ENCODE assay signal across 15 cellular contexts in the genomic region with DNA sequence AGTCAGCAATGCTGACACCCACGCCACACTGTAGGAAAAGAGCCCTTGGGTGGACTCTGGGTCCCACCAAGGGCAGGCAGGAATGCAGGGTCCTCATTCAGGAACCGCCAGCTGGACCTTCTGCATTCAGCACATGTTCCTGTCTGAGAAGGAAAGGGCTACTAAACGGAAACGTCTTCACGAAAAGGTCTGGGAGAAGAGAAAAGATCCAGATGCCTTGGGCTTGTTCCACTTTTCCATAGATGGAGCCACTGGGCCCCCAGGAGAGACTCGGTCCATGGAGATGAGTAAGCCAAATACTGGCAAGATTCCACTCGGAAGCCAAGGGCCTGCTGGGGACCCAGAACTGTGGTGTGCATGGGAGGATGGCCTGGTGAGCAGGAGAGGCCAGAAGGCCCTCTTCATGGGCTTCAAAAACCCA. TPM values are rescaled to one million over a fixed set of nuclear protein-coding genes. Genes with fewer than 3 reads are reported as not detected.
A peak's percentile ranks its signal among the peaks of the same experiment; 100 is the strongest.
DNase-seq lines count a peak whose midpoint lies in the region; ATAC-seq, FAIRE-seq and TF ChIP-seq lines count a peak whose summit lies in the region.
"Had no signal": no experiment of that assay in that cellular context is flagged by ENCODE, and none has a peak within 500 bp of the region (broad histone marks: within the 10 kb centered on the region; RNA-seq: fewer than 3 reads in every experiment).

No MANE protein-coding gene starts in this region.

- no peak overlapping the region for H3K27ac ChIP-seq in neuronal stem cell (replicated peaks; ENCODE audit: low read length)
- H3K27ac ChIP-seq: BLaER1 treated with 17β-estradiol and CSF1 and Interleukin-3, amounts not matched to agents 10 nM and 100 nM; dorsolateral prefrontal cortex had no signal

- H3K9me3 ChIP-seq in neuronal stem cell (replicated peaks in 1 of 2; ENCODE audit: control insufficient read depth in 2 of 2, insufficient read depth in 1 of 2, low read depth in 1 of 2, low read length in 2 of 2), result no peaks in the 10 kb centered on the region
- H3K9me3 ChIP-seq: BLaER1 treated with 17β-estradiol and CSF1 and Interleukin-3, amounts not matched to agents 10 nM and 100 nM had no signal

- H3K4me1 ChIP-seq in neuronal stem cell (ENCODE audit: control insufficient read depth in 2 of 2, insufficient read depth in 1 of 2, low read depth in 1 of 2, low read length in 2 of 2), result peaks cover 7 to 11% of the 10 kb centered on the region in 2 donors
- H3K4me1 ChIP-seq: BLaER1 treated with 17β-estradiol and CSF1 and Interleukin-3, amounts not matched to agents 10 nM and 100 nM had no signal

- no peak overlapping the region for H2BK120ac ChIP-seq in neuronal stem cell (ENCODE audit: low read depth, low read length)

- H3K36me3 ChIP-seq in neuronal stem cell (replicated peaks in 1 of 2; ENCODE audit: control insufficient read depth in 2 of 2, insufficient read depth in 2 of 2, low read length in 2 of 2), result peaks cover 0 to 9% of the 10 kb centered on the region in 2 donors

- no peak overlapping the region for H2AFZ ChIP-seq in neuronal stem cell (ENCODE audit: low read length)

- H2BK15ac ChIP-seq in neuronal stem cell (ENCODE audit: low read length), result no peak overlapping the region

- DNase-seq in AG09309 (ENCODE audit: low read depth) (no peak), RCC 7860 (ENCODE audit: low spot score) (peak; percentile 47), fibroblast of the aortic adventitia (ENCODE audit: low read depth) (peak; percentile 85), neuronal stem cell (ENCODE audit: low spot score) (no peak), NCI-H1092 treated with DMSO at 0.1 percent for 48 hours (lab: John Stamatoyannopoulos, UW) (no peak)
- DNase-seq: activated CD4-positive, alpha-beta T cell treated with anti-CD3 and anti-CD28 coated beads, Interleukin-2, amount 50 U/mL, for 4 hours; activated naive CD4-positive, alpha-beta T cell; dorsolateral prefrontal cortex; GDM1; NCI-H1930; T-helper 1 cell had no signal

- peak overlapping the region; percentile 64 for H3K14ac ChIP-seq in neuronal stem cell (ENCODE audit: low read length)

- no peak overlapping the region for H3K4me3 ChIP-seq in AG09309 (ENCODE audit: control insufficient read depth, low read depth, low read length)
- H3K4me3 ChIP-seq in fibroblast of the aortic adventitia (ENCODE audit: low read depth, low read length), result no peak overlapping the region
- H3K4me3 ChIP-seq in neuronal stem cell (ENCODE audit: low read length in 2 of 2), result no peak overlapping the region
- H3K4me3 ChIP-seq: BLaER1 treated with 17β-estradiol and CSF1 and Interleukin-3, amounts not matched to agents 10 nM and 100 nM; dorsolateral prefrontal cortex had no signal

- ATAC-seq in GM18517 (IDR thresholded peaks at IDR 0.05; ENCODE audit: unreplicated experiment) (no peak), GM18909 (IDR thresholded peaks at IDR 0.05; ENCODE audit: poor library complexity, unreplicated experiment) (no peak), GM18511 (IDR thresholded peaks at IDR 0.05; ENCODE audit: unreplicated experiment) (no peak)

- no peak overlapping the region for H4K91ac ChIP-seq in neuronal stem cell (ENCODE audit: low read depth, low read length, poor library complexity)

- no peak overlapping the region for H3K9ac ChIP-seq in neuronal stem cell (ENCODE audit: low read depth, low read length, poor library complexity)
- H3K9ac ChIP-seq: BLaER1 treated with 17β-estradiol and CSF1 and Interleukin-3, amounts not matched to agents 10 nM and 100 nM had no signal

- H3K4ac ChIP-seq in neuronal stem cell (ENCODE audit: low read length), result no peak overlapping the region

- H3K79me1 ChIP-seq in neuronal stem cell (ENCODE audit: low read depth, low read length), result no peaks in the 10 kb centered on the region

- no peaks in the 10 kb centered on the region for H3K27me3 ChIP-seq in neuronal stem cell (ENCODE audit: control insufficient read depth in 3 of 3, insufficient read depth in 3 of 3, low read depth in 1 of 3, low read length in 3 of 3)
- H3K27me3 ChIP-seq: BLaER1 treated with 17β-estradiol and CSF1 and Interleukin-3, amounts not matched to agents 10 nM and 100 nM; dorsolateral prefrontal cortex had no signal

- H2BK5ac ChIP-seq in neuronal stem cell (ENCODE audit: low read length), result no peak overlapping the region

- no CpG with 5 or more reads among the region's 7 CpGs for WGBS in neuronal stem cell (ENCODE audit: extremely low coverage in 2 of 2, insufficient read length in 2 of 2, insufficient replicate concordance in 1 of 2), 2 donors

- H2BK12ac ChIP-seq in neuronal stem cell (ENCODE audit: low read length), result no peak overlapping the region

- no peak overlapping the region for H4K8ac ChIP-seq in neuronal stem cell (ENCODE audit: low read depth, low read length)

- no peak overlapping the region for H2AK5ac ChIP-seq in neuronal stem cell (ENCODE audit: low read depth, low read length)

- no peak overlapping the region for H3K23ac ChIP-seq in neuronal stem cell (ENCODE audit: low read depth, low read length, poor library complexity)

- no peak overlapping the region for H3K4me2 ChIP-seq in neuronal stem cell (ENCODE audit: insufficient read depth, low read length, poor library complexity, severe bottlenecking)
- H3K4me2 ChIP-seq: BLaER1 treated with 17β-estradiol and CSF1 and Interleukin-3, amounts not matched to agents 10 nM and 100 nM had no signal

- TF ChIP-seq CTCF in AG09309 (IDR thresholded peaks at IDR 0.05; ENCODE audit: control insufficient read depth, insufficient read depth, low read depth, low read length, missing control alignments) (peak; percentile 38), fibroblast of the aortic adventitia (IDR thresholded peaks at IDR 0.05; ENCODE audit: insufficient read depth, low read length) (peak; percentile 20)

- H3K18ac ChIP-seq in neuronal stem cell (ENCODE audit: low read length), result peak overlapping the region; percentile 40

- no peak for FAIRE-seq in RCC 7860 (lab: Jason Lieb, UNC)

RNA-seq across cellular contexts. Expression of a gene that starts 38.4 kb away (rescaled TPM):
- total RNA-seq in fibroblast of the aortic adventitia (ENCODE audit: low replicate concordance), result 42.8 and 81.2 TPM in 2 replicates
- 10.8 TPM for polyA plus RNA-seq in neuronal stem cell (2013, experiment 1 of 2)
- polyA plus RNA-seq in neuronal stem cell (2013, experiment 2 of 2), result 11.6 TPM

Comparison
In these comparisons a context has a peak if more than half of its experiments do, and no peak if none do; other contexts are left out.
1. DNase-seq: peak in RCC 7860 (single experiment) and fibroblast of the aortic adventitia (single experiment); none in AG09309 (single experiment), neuronal stem cell (single experiment) and NCI-H1092 treated with DMSO at 0.1 percent for 48 hours (single experiment).